ENCODE assay signal across 9 cellular contexts in the genomic region with DNA sequence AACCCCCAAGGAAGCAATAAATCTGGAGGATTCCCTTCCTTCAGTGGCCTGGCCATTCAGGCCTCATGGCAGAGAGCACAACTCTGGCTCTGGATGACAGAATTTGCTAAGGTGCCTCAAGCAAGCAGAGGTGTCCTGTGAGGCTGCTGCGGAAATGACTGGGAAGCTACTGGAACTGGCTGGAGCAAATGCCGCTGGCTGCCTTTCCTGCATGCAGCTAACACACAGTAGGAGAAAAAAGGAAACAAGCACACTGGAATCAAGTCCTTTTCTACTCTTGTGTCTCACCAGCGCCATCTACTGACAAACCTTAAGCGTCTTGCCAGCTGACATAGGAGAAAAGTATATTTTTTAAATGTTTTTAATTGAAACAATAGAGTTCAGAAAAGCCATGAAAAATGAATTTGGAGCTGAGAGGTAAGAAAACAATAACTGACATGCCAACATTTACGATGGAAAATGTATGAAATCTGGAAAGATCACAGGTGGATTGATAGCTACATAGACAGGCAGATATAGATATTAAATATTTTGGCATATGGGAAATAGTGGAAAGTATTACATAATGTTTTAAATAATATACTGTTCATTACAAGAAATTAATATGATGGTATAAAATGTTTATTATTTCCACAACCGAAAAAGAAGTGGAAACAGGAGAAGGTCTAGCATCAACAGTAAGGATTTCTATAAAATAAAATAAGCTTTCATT.
DNase-seq lines count a peak whose midpoint lies in the region; ATAC-seq and TF ChIP-seq lines count a peak whose summit lies in the region.
"Had no signal": no experiment of that assay in that cellular context is flagged by ENCODE, and none has a peak within 500 bp of the region (broad histone marks: within the 10 kb centered on the region; RNA-seq: fewer than 3 reads in every experiment).

No MANE protein-coding gene starts in this region.

- no peaks in the 10 kb centered on the region for H3K9me2 ChIP-seq in hepatocyte (replicated peaks; ENCODE audit: insufficient read depth)

- TF ChIP-seq CTCF in CD14-positive monocyte (IDR thresholded peaks at IDR 0.05) (peak; percentile 71), hepatocyte (IDR thresholded peaks at IDR 0.05; ENCODE audit: poor library complexity) (peak; percentile 98)
- TF ChIP-seq CTCF in activated CD8-positive, alpha-beta T cell treated with anti-CD3 and anti-CD28 coated beads for 36 hours (IDR thresholded peaks at IDR 0.05), result peak; percentile 59

- H3K27ac ChIP-seq in hepatocyte, result no peak overlapping the region

- POLR2A ChIA-PET in activated CD8-positive, alpha-beta T cell treated with anti-CD3 and anti-CD28 coated beads for 36 hours (lab: Charles Lee), result no interaction called here

- peak overlapping the region; percentile 55 for H3K4me2 ChIP-seq in hepatocyte

- H3K4me1 ChIP-seq in hepatocyte (ENCODE audit: insufficient read depth), result no peaks in the 10 kb centered on the region

- intact Hi-C loops in CD14-positive monocyte (cut with micrococcal nuclease), result loop anchor here in 1 of 2 donors (10.0 kb wide), 1 partner anchor 921 kb away; no protein-coding TSS in a partner anchor
- intact Hi-C loops in activated CD8-positive, alpha-beta T cell treated with anti-CD3 and anti-CD28 coated beads for 36 hours (cut with micrococcal nuclease), result no loop called here

- no peaks in the 10 kb centered on the region for H3K36me3 Mint-ChIP-seq in CD14-positive monocyte
- H3K36me3 Mint-ChIP-seq in activated CD8-positive, alpha-beta T cell treated with anti-CD3 and anti-CD28 coated beads for 36 hours (ENCODE audit: low read depth), result no peaks in the 10 kb centered on the region

- no peaks in the 10 kb centered on the region for H3K36me3 ChIP-seq in hepatocyte (replicated peaks; ENCODE audit: insufficient read depth, low read depth)

- no peaks in the 10 kb centered on the region for H3K9me3 ChIP-seq in hepatocyte (ENCODE audit: low read depth)

- H4K20me1 ChIP-seq in hepatocyte (ENCODE audit: insufficient read depth, poor library complexity, severe bottlenecking), result no peaks in the 10 kb centered on the region

- DNase-seq in CD14-positive monocyte (ENCODE audit: low spot score) (no peak), NCI-H2227 (lab: John Stamatoyannopoulos, UW; ENCODE audit: unreplicated experiment) (peak; percentile 88), hepatocyte (ENCODE audit: low spot score) (peak; percentile 90)
- peak; percentile 36 for DNase-seq in activated CD8-positive, alpha-beta T cell treated with anti-CD3 and anti-CD28 coated beads for 36 hours
- DNase-seq in stimulated activated CD8-positive, alpha-beta memory T cell treated with anti-CD3 and anti-CD28 coated beads, Interleukin-4, amount 100 ng/mL, for 48 hours, result peak; percentile 31

- no peak overlapping the region for H3K4me3 ChIP-seq in hepatocyte

- H3K79me2 ChIP-seq in hepatocyte, result no peaks in the 10 kb centered on the region

- H3K27ac Mint-ChIP-seq in CD14-positive monocyte, result no peak overlapping the region
- no peak overlapping the region for H3K27ac Mint-ChIP-seq in activated CD8-positive, alpha-beta T cell treated with anti-CD3 and anti-CD28 coated beads for 36 hours
- H3K27ac Mint-ChIP-seq: T-helper 1 cell treated with Interleukin-12 subunit alpha and Interleukin-12 subunit beta and Interleukin-4 antibody, amounts not matched to agents 30 μg/mL and 1 μg/mL, for 36 hours had no signal

- peak; percentile 89 for ATAC-seq in GM18868 (IDR thresholded peaks at IDR 0.05; ENCODE audit: unreplicated experiment)
- ATAC-seq in HG03342 (IDR thresholded peaks at IDR 0.05; ENCODE audit: unreplicated experiment), result peak; percentile 81
- ATAC-seq in activated CD8-positive, alpha-beta T cell treated with anti-CD3 and anti-CD28 coated beads for 36 hours, result no peak
- no peak for ATAC-seq in GM21737 (IDR thresholded peaks at IDR 0.05; ENCODE audit: unreplicated experiment)

- peak overlapping the region; percentile 29 for H2AFZ ChIP-seq in hepatocyte

- no peaks in the 10 kb centered on the region for H3K4me1 Mint-ChIP-seq in CD14-positive monocyte
- H3K4me1 Mint-ChIP-seq in activated CD8-positive, alpha-beta T cell treated with anti-CD3 and anti-CD28 coated beads for 36 hours (ENCODE audit: low read depth), result no peaks in the 10 kb centered on the region

- H3K4me3 Mint-ChIP-seq in CD14-positive monocyte, result peak overlapping the region in 1 of 2 donors; percentile 17
- H3K4me3 Mint-ChIP-seq in activated CD8-positive, alpha-beta T cell treated with anti-CD3 and anti-CD28 coated beads for 36 hours, result no peak overlapping the region
- H3K4me3 Mint-ChIP-seq: T-helper 1 cell treated with Interleukin-12 subunit alpha and Interleukin-12 subunit beta and Interleukin-4 antibody, amounts not matched to agents 30 μg/mL and 1 μg/mL, for 36 hours had no signal

- peaks cover 0 to 2% (median 0%) of the 10 kb centered on the region in 3 donors for H3K27me3 Mint-ChIP-seq in CD14-positive monocyte (ENCODE audit: low read depth in 3 of 3)
- no peaks in the 10 kb centered on the region for H3K27me3 Mint-ChIP-seq in activated CD8-positive, alpha-beta T cell treated with anti-CD3 and anti-CD28 coated beads for 36 hours

- H3K27me3 ChIP-seq in hepatocyte, result no peaks in the 10 kb centered on the region

- CTCF ChIA-PET in activated CD8-positive, alpha-beta T cell treated with anti-CD3 and anti-CD28 coated beads for 36 hours (lab: Charles Lee), result interaction anchor here (0.7 to 1.2 kb wide), 5 partner anchors 11 to 596 kb away, joined by 3 to 4 read pairs (median 3); no protein-coding TSS in a partner anchor

- H3K9me3 Mint-ChIP-seq in CD14-positive monocyte, result no peaks in the 10 kb centered on the region
- no peaks in the 10 kb centered on the region for H3K9me3 Mint-ChIP-seq in activated CD8-positive, alpha-beta T cell treated with anti-CD3 and anti-CD28 coated beads for 36 hours
- H3K9me3 Mint-ChIP-seq: T-helper 1 cell treated with Interleukin-12 subunit alpha and Interleukin-12 subunit beta and Interleukin-4 antibody, amounts not matched to agents 30 μg/mL and 1 μg/mL, for 36 hours had no signal

- 10% methylated on average over 6 of the region's 6 CpGs for WGBS in hepatocyte (ENCODE audit: low lambda C conversion rate, missing lambda C conversion rate)

Comparison
In these comparisons a context has a peak if more than half of its experiments do, and no peak if none do; other contexts are left out.
1. ATAC-seq: peak in GM18868 (single experiment) and HG03342 (single experiment); none in activated CD8-positive, alpha-beta T cell treated with anti-CD3 and anti-CD28 coated beads for 36 hours (single experiment) and GM21737 (single experiment).
2. Peak in every context shown above with its lines, with median percentiles within 50 percentile points of each other: CTCF ChIP-seq.